ENCODE assay signal across 8 cellular contexts in the genomic region with DNA sequence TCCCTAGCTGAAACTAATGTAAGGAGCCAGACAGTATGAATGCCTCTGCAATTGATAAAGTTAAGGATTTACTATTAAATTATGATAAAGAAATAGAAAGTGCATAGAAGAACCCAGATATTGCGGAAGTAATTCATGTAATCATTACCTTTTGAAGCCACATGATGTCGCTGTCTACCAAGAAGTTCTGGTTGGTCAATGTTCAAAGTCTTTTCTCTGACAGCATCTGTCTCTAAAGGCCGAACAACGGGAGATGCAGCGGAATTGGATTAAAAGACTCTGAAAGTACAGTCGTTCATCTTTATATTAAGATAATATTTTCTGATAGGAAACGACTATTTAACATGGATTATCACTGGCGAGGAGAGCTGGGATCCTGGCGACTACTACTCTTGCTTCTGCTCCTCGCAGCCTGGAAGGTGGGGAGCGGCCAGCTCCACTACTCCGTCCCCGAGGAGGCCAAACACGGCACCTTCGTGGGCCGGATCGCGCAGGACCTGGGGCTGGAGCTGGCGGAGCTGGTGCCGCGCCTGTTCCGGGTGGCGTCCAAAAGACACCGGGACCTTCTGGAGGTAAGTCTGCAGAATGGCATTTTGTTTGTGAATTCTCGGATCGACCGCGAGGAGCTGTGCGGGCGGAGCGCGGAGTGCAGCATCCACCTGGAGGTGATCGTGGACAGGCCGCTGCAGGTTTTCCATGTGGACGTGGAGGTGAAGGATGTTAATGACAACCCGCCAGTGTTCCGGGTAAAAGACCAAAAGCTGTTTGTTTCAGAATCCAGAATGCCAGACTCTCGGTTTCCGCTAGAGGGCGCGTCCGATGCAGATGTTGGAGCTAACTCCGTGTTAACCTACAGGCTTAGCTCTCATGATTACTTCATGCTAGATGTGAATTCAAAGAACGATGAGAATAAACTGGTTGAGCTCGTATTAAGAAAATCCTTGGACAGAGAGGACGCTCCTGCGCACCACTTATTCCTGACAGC. TPM values are rescaled to one million over a fixed set of nuclear protein-coding genes. Genes with fewer than 3 reads are reported as not detected.
DNase-seq lines count a peak whose midpoint lies in the region; ATAC-seq and TF ChIP-seq lines count a peak whose summit lies in the region.

A gene with protein sequence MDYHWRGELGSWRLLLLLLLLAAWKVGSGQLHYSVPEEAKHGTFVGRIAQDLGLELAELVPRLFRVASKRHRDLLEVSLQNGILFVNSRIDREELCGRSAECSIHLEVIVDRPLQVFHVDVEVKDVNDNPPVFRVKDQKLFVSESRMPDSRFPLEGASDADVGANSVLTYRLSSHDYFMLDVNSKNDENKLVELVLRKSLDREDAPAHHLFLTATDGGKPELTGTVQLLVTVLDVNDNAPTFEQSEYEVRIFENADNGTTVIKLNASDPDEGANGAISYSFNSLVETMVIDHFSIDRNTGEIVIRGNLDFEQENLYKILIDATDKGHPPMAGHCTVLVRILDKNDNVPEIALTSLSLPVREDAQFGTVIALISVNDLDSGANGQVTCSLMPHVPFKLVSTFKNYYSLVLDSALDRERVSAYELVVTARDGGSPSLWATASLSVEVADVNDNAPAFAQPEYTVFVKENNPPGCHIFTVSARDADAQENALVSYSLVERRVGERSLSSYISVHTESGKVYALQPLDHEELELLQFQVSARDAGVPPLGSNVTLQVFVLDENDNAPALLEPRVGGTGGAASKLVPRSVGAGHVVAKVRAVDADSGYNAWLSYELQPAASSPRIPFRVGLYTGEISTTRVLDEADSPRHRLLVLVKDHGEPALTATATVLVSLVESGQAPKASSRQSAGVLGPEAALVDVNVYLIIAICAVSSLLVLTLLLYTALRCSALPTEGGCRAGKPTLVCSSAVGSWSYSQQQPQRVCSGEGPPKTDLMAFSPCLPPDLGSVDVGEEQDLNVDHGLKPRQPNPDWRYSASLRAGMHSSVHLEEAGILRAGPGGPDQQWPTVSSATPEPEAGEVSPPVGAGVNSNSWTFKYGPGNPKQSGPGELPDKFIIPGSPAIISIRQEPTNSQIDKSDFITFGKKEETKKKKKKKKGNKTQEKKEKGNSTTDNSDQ (plus strand): TSS at position 210 of the 985 bp plus-strand sequence. CDS start 135 bp downstream, at position 345.

- no peak for TF ChIP-seq EP300 in SK-N-SH (IDR thresholded peaks at IDR 0.05; ENCODE audit: borderline replicate concordance in 1 of 2, low read depth in 1 of 2, low read length in 1 of 2)

- no peak for TF ChIP-seq POLR2A in gastrocnemius medialis (IDR thresholded peaks at IDR 0.05)

- intact Hi-C loops in left ventricle myocardium inferior (cut with micrococcal nuclease) = no loop called here
- intact Hi-C loops in gastrocnemius medialis (cut with DNase I; ENCODE audit: low total_unique reads) = no loop called here

- no peak within 1 kb of the TSS for H3K9ac ChIP-seq in DND-41 (ENCODE audit: low read depth, low read length)
- peak within 1 kb of the TSS; percentile 48; the same call in 1 of the 2 replicates for H3K9ac ChIP-seq in SK-N-SH

- H2AFZ ChIP-seq in DND-41 (ENCODE audit: low read depth, low read length) = no peak within 1 kb of the TSS
- H2AFZ ChIP-seq in SK-N-SH (ENCODE audit: low read depth) = peak within 1 kb of the TSS; percentile 99

- TF ChIP-seq RAD21 in SK-N-SH (IDR thresholded peaks at IDR 0.05; ENCODE audit: low read length) = peak; percentile 92

- TF ChIP-seq CTCF in DND-41 (IDR thresholded peaks at IDR 0.05; ENCODE audit: borderline replicate concordance, extremely low read depth, low read length, poor library complexity, severe bottlenecking) = peak; percentile 58
- peak; percentile 87 for TF ChIP-seq CTCF in SK-N-SH (IDR thresholded peaks at IDR 0.05)
- no peak for TF ChIP-seq CTCF in left ventricle myocardium inferior (IDR thresholded peaks at IDR 0.05; ENCODE audit: borderline replicate concordance)
- no peak for TF ChIP-seq CTCF in gastrocnemius medialis (IDR thresholded peaks at IDR 0.05 in 4 of 5, conservative IDR thresholded peaks at IDR 0.05 in 1 of 5)

- in situ Hi-C loops in gastrocnemius medialis (cut with MboI; ENCODE audit: low sequenced_read_pairs in 4 of 4) = no loop called here

- POLR2A ChIA-PET in SK-N-SH (lab: Yijun Ruan, JAX) = interaction anchor here (0.8 to 1.8 kb wide), 7 partner anchors 18 to 210 kb away, joined by 3 to 26 read pairs (median 4); partner anchors contain the start of genes PCDHAC1, PCDHAC2 and PCDHB1

- no peaks in the 10 kb centered on the region for H3F3A ChIP-seq in SK-N-SH (replicated peaks; ENCODE audit: insufficient read depth)

- CTCF ChIA-PET in SK-N-SH (lab: Yijun Ruan, JAX) = interaction anchor here (0.6 to 4.9 kb wide), 95 partner anchors 9 to 778 kb away, joined by 3 to 189 read pairs (median 5); partner anchors contain the start of genes DIAPH1, PCDHA1, PCDHA10 and PCDHA11

- no peak for DNase-seq in DND-41
- DNase-seq in HuH-7.5 (ENCODE audit: low spot score) = peak; percentile 81
- DNase-seq in SK-N-SH = peak; percentile 83
- peak; percentile 42 for DNase-seq in iPS-NIHi11 (ENCODE audit: low spot score)
- DNase-seq in left ventricle myocardium inferior = no peak
- DNase-seq in GM19240 (ENCODE audit: insufficient read length, low spot score) = no peak
- DNase-seq in gastrocnemius medialis = no peak

- H3K4me2 ChIP-seq in DND-41 (ENCODE audit: insufficient read depth, low read length) (no peak within 1 kb of the TSS), SK-N-SH (peak within 1 kb of the TSS; percentile 97)

- H3K27ac ChIP-seq in DND-41 (ENCODE audit: low read length) (no peak within 1 kb of the TSS), SK-N-SH (ENCODE audit: low read depth in 2 of 2, low read length in 1 of 2) (peak within 1 kb of the TSS in 1 of 2 experiments; percentile 50; a peak in 1 of 4 replicates), left ventricle myocardium inferior (replicated peaks) (no peak within 1 kb of the TSS), gastrocnemius medialis (no peak within 1 kb of the TSS)

- H3K9me3 ChIP-seq in DND-41 (ENCODE audit: insufficient read depth, low read length, severe bottlenecking) (no peaks in the 10 kb centered on the region), SK-N-SH (no peaks in the 10 kb centered on the region), left ventricle myocardium inferior (replicated peaks) (peaks cover 53% of the 10 kb centered on the region), gastrocnemius medialis (peaks cover 0 to 9% (median 0%) of the 10 kb centered on the region in 3 donors)

- ATAC-seq in DND-41 (ENCODE audit: insufficient read depth, low read depth) (no peak), gastrocnemius medialis (no peak), HG03039 (IDR thresholded peaks at IDR 0.05; ENCODE audit: unreplicated experiment) (no peak)

- H4K20me1 ChIP-seq in DND-41 (ENCODE audit: insufficient read depth, low read length) = no peaks in the 10 kb centered on the region
- no peaks in the 10 kb centered on the region for H4K20me1 ChIP-seq in SK-N-SH (ENCODE audit: insufficient read depth)

- no peaks in the 10 kb centered on the region for H3K36me3 ChIP-seq in DND-41 (ENCODE audit: insufficient read depth, low read length)
- no peaks in the 10 kb centered on the region for H3K36me3 ChIP-seq in SK-N-SH (replicated peaks in 1 of 2; ENCODE audit: control insufficient read depth in 1 of 2, insufficient read depth in 2 of 2, low read length in 1 of 2)
- no peaks in the 10 kb centered on the region for H3K36me3 ChIP-seq in left ventricle myocardium inferior
- no peaks in the 10 kb centered on the region for H3K36me3 ChIP-seq in gastrocnemius medialis

- H3K4me3 ChIP-seq in DND-41 (ENCODE audit: low read depth in 1 of 2, low read length in 2 of 2) = no peak within 1 kb of the TSS
- H3K4me3 ChIP-seq in SK-N-SH (ENCODE audit: low read depth in 2 of 2, low read length in 1 of 2) = peak within 1 kb of the TSS; percentile 66 to 96
- H3K4me3 ChIP-seq in left ventricle myocardium inferior = no peak within 1 kb of the TSS
- H3K4me3 ChIP-seq in gastrocnemius medialis = no peak within 1 kb of the TSS

- no peaks in the 10 kb centered on the region for H3K79me2 ChIP-seq in DND-41 (ENCODE audit: insufficient read depth, low read length)
- no peaks in the 10 kb centered on the region for H3K79me2 ChIP-seq in SK-N-SH (ENCODE audit: insufficient read depth)

- 13% methylated on average over 47 of the region's 47 CpGs for WGBS in SK-N-SH (ENCODE audit: low lambda C conversion rate)

- H3K4me1 ChIP-seq in DND-41 (ENCODE audit: insufficient read depth, low read length) (no peaks in the 10 kb centered on the region), SK-N-SH (ENCODE audit: control insufficient read depth in 1 of 2, insufficient read depth in 2 of 2, low read depth in 1 of 2, low read length in 1 of 2) (no peaks in the 10 kb centered on the region), left ventricle myocardium inferior (no peaks in the 10 kb centered on the region), gastrocnemius medialis (no peaks in the 10 kb centered on the region)

- no peaks in the 10 kb centered on the region for H3K27me3 ChIP-seq in DND-41 (ENCODE audit: insufficient read depth, low read length, poor library complexity)
- no peaks in the 10 kb centered on the region for H3K27me3 ChIP-seq in SK-N-SH (ENCODE audit: insufficient read depth)
- peaks cover 57% of the 10 kb centered on the region for H3K27me3 ChIP-seq in left ventricle myocardium inferior (ENCODE audit: low read depth)
- H3K27me3 ChIP-seq in gastrocnemius medialis = peaks cover 0 to 6% (median 3%) of the 10 kb centered on the region in 3 donors

- no peaks in the 10 kb centered on the region for H3K9me2 ChIP-seq in SK-N-SH

TF ChIP-seq in SK-N-SH, 30 proteins besides CTCF, POLR2A, EP300 and RAD21 (continues in another document):
- TF ChIP-seq ELF1 (IDR thresholded peaks at IDR 0.05) = peak; percentile 75
- peak; percentile 27 for TF ChIP-seq CHD2 (IDR thresholded peaks at IDR 0.05; ENCODE audit: low read length, partially characterized antibody)
- peak; percentile 65 for TF ChIP-seq MXI1 (IDR thresholded peaks at IDR 0.05; ENCODE audit: low read depth, low read length)
- TF ChIP-seq RCOR1 (IDR thresholded peaks at IDR 0.05; ENCODE audit: low read length) = peak; percentile 43; the same call in 1 of the 2 replicates

RNA-seq across cellular contexts. Expression of the gene that starts here (rescaled TPM):
- polyA plus RNA-seq in SK-N-SH (2012; rRNA removed) = 0.54 and 0.63 TPM in 2 replicates
- 0.57 and 0.66 TPM in 2 replicates for polyA plus RNA-seq in SK-N-SH (2012; cell fraction: cytosol; rRNA removed)
- 0.48 TPM in 2 replicates for polyA plus RNA-seq in SK-N-SH (2012; cell fraction: nucleus; rRNA removed)
- total RNA-seq in left ventricle myocardium inferior (not detected), gastrocnemius medialis (under 1 TPM in 1 of 4 donors, not detected in 3; 0.18 TPM)

Comparison
In these comparisons a context has a peak if more than half of its experiments do, and no peak if none do; other contexts are left out.
1. Peak in DNase-seq, H3K4me3 ChIP-seq, H3K9ac ChIP-seq and H3K4me2 ChIP-seq in SK-N-SH; RNA of the gene not detected or under 1 TPM.
2. DNase-seq: peak in HuH-7.5 (single experiment) and iPS-NIHi11 (single experiment); none in DND-41 (single experiment), left ventricle myocardium inferior (single experiment), GM19240 (single experiment) and gastrocnemius medialis (0 of 2).
3. CTCF ChIP-seq: peak in DND-41 (single experiment) and SK-N-SH (single experiment); none in left ventricle myocardium inferior (single experiment) and gastrocnemius medialis (0 of 5).